9 cellular contexts compared by ENCODE assay signal in the genomic region with DNA sequence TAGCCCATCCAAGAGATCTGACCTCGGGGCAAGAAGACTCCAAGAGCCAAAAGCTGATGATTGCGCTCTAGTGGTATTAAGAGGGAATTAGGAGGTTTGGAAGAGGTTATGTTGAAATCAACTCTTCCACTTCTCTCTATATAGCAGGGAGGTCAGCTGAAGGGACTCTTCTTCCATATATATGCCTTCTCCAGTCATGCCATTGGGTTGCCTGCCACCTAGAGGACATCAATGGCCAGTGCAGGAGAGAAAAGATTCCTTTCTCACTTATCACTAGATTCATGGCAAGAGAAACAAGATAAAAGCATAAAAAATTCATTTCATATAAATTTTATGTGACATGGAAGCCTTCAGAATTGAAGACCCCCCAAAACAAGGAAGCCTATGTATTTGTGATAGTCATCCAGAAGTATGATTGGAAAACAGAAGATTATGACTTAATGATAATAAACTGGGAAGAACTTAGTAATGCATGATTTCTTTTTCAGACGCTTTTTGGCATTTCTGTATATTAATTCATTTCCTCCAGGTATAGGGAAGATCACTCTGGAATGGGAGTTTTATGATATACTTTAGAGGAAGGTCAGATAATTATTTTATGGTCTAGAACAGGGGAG.
DNase-seq lines count a peak whose midpoint lies in the region; ATAC-seq and TF ChIP-seq lines count a peak whose summit lies in the region.
"Had no signal": no experiment of that assay in that cellular context is flagged by ENCODE, and none has a peak within 500 bp of the region (broad histone marks: within the 10 kb centered on the region; RNA-seq: fewer than 3 reads in every experiment).

No MANE protein-coding gene starts in this region.

- no peaks in the 10 kb centered on the region for H3K79me2 ChIP-seq in mesendoderm (ENCODE audit: control insufficient read depth, insufficient read depth, low read length)

- H3K27ac Mint-ChIP-seq in effector memory CD8-positive, alpha-beta T cell: no peak overlapping the region

- TF ChIP-seq CTCF in C4-2B (conservative IDR thresholded peaks at IDR 0.05): peak; percentile 95

- H3K23ac ChIP-seq in mesendoderm (ENCODE audit: low read length): no peak overlapping the region

- H3K4ac ChIP-seq in mesendoderm (ENCODE audit: low read depth, low read length): no peak overlapping the region

- no peaks in the 10 kb centered on the region for H3K36me3 ChIP-seq in mesendoderm (ENCODE audit: control insufficient read depth, insufficient read depth, low read length)

- H3K4me3 Mint-ChIP-seq in effector memory CD8-positive, alpha-beta T cell: no peak overlapping the region

- no peak overlapping the region for H3K27ac ChIP-seq in C4-2B
- no peak overlapping the region for H3K27ac ChIP-seq in mesendoderm (ENCODE audit: low read depth, low read length)
- H3K27ac ChIP-seq: SK-N-MC had no signal

- no peaks in the 10 kb centered on the region for H3K36me3 Mint-ChIP-seq in effector memory CD8-positive, alpha-beta T cell (ENCODE audit: insufficient read depth)

- H3K9me3 Mint-ChIP-seq in effector memory CD8-positive, alpha-beta T cell: no peaks in the 10 kb centered on the region

- no peak overlapping the region for H2AK5ac ChIP-seq in mesendoderm (ENCODE audit: low read length)

- no peak overlapping the region for H4K8ac ChIP-seq in mesendoderm (ENCODE audit: low read depth, low read length)

- WGBS in mesendoderm (ENCODE audit: extremely low coverage, insufficient coverage, low lambda C conversion rate): no CpG with 5 or more reads among the region's 3 CpGs

- no peak overlapping the region for H3K18ac ChIP-seq in mesendoderm (ENCODE audit: low read length)

- H3K79me1 ChIP-seq in mesendoderm (ENCODE audit: low read length): no peaks in the 10 kb centered on the region

- no peaks in the 10 kb centered on the region for H3K4me1 ChIP-seq in mesendoderm (ENCODE audit: control insufficient read depth, low read depth, low read length)

- peak; percentile 96 for ATAC-seq in GM18519 (IDR thresholded peaks at IDR 0.05; ENCODE audit: low FRiP score, unreplicated experiment)
- ATAC-seq in HG02870 (IDR thresholded peaks at IDR 0.05; ENCODE audit: unreplicated experiment): peak; percentile 98
- peak; percentile 53 for ATAC-seq in effector memory CD8-positive, alpha-beta T cell (replicated peaks)

- no peak overlapping the region for H3K4me2 ChIP-seq in mesendoderm (ENCODE audit: low read length)

- no peak overlapping the region for H4K5ac ChIP-seq in mesendoderm (ENCODE audit: low read length)

- no peaks in the 10 kb centered on the region for H3K4me1 Mint-ChIP-seq in effector memory CD8-positive, alpha-beta T cell (ENCODE audit: low read depth in 2 of 2)

- H3K27me3 Mint-ChIP-seq in effector memory CD8-positive, alpha-beta T cell: peaks cover 17 to 33% of the 10 kb centered on the region in 2 donors

- no peak overlapping the region for H3K4me3 ChIP-seq in mesendoderm (ENCODE audit: low read length)
- H3K4me3 ChIP-seq: SK-N-MC had no signal

- no peak overlapping the region for H3K56ac ChIP-seq in mesendoderm (ENCODE audit: low read length)

- DNase-seq in NCI-H1092 treated with DMSO at 0.1 percent for 48 hours (lab: John Stamatoyannopoulos, UW) (peak; percentile 75), SK-MEL-5 (ENCODE audit: low read depth, low spot score) (peak; percentile 67), mesendoderm (peak; percentile 85), occipital lobe (lab: John Stamatoyannopoulos, UW) (no peak)
- peak in 2 of 3 experiments; percentile 4 to 6 for DNase-seq in effector memory CD8-positive, alpha-beta T cell

- H2BK120ac ChIP-seq in mesendoderm (ENCODE audit: low read depth, low read length): peak overlapping the region; percentile 85

- in situ Hi-C loops in SK-MEL-5 (cut with HindIII; ENCODE audit: low pct_unique_long_range_greater_than_20kb, low sequenced_read_pairs): no loop called here

- no peak overlapping the region for H3K9ac ChIP-seq in mesendoderm (ENCODE audit: low read length)

- H2BK5ac ChIP-seq in mesendoderm (ENCODE audit: low read length): no peak overlapping the region

- no peaks in the 10 kb centered on the region for H3K27me3 ChIP-seq in mesendoderm (ENCODE audit: insufficient read depth, low read length, poor library complexity)

- H2BK15ac ChIP-seq in mesendoderm (replicated peaks; ENCODE audit: low read depth): peak overlapping the region; percentile 57
